In the genomic region with DNA sequence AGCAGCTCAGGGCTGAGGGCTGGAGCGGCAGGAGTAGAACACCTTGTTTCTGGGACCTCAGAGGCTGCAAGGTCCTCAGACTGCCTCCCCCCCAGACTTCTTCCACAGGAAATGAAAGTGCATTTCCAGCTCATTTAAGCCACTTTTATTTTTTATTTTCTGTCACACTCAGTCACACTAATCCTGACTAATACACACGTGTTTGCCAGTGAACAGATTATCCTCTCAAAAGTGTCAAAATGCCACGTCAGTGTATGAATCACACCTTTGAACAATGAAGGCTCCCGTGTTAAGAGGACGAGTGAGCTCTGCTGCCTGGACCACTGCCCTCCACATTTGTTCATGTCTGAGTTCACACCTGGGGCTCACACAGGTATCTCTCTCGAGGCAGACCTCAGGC, we compare ENCODE assay signal across 30 cellular contexts.
A peak's percentile ranks its signal among the peaks of the same experiment; 100 is the strongest.
DNase-seq lines count a peak whose midpoint lies in the region; ATAC-seq, FAIRE-seq and TF ChIP-seq lines count a peak whose summit lies in the region.
"Had no signal": no experiment of that assay in that cellular context is flagged by ENCODE, and none has a peak within 500 bp of the region (broad histone marks: within the 10 kb centered on the region; RNA-seq: fewer than 3 reads in every experiment).

No MANE protein-coding gene starts in this region.

- no peak for ATAC-seq in HG03520 (IDR thresholded peaks at IDR 0.05; ENCODE audit: unreplicated experiment)
- ATAC-seq: effector memory CD8-positive, alpha-beta T cell; gastrocnemius medialis; GM12878; left ventricle myocardium superior; natural killer cell treated with Interleukin-12 subunit alpha and Interleukin-12 subunit beta and Interleukin-15 and Interleukin-18, amount 100 ng/mL, for 72 hours; pancreas; right cardiac atrium; Right ventricle myocardium inferior had no signal

- no peaks in the 10 kb centered on the region for H3K27me3 ChIP-seq in bronchial epithelial cell (ENCODE audit: control insufficient read depth, insufficient read depth, low read length)
- H3K27me3 ChIP-seq: brain microvascular endothelial cell, gastrocnemius medialis, pancreas had no signal

- DNase-seq in DMS53 (lab: John Stamatoyannopoulos, UW) (peak; percentile 43), DMS53 treated with DMSO at 0.1 percent for 48 hours (lab: John Stamatoyannopoulos, UW; ENCODE audit: unreplicated experiment) (no peak), bronchial epithelial cell (ENCODE audit: low read depth) (peak; percentile 5), chondrocyte (ENCODE audit: low spot score) (no peak), NCI-H345 treated with DMSO at 0.1 percent for 48 hours (lab: John Stamatoyannopoulos, UW; ENCODE audit: unreplicated experiment) (no peak)
- peak; percentile 27 for DNase-seq in stimulated activated CD4-positive, alpha-beta T cell treated with anti-CD3 and anti-CD28 coated beads, Interleukin-1b, Interleukin-23, amount 100 ng/mL, for 48 hours
- DNase-seq in stimulated activated CD4-positive, alpha-beta T cell treated with anti-CD3 and anti-CD28 coated beads, Interleukin-12 subunit alpha, Interleukin-12 subunit beta, amount 100 ng/mL, for 4 hours, result no peak
- DNase-seq: activated CD4-positive, alpha-beta T cell treated with anti-CD3 and anti-CD28 coated beads, Interleukin-2, amount 10 ng/mL, durations not matched to agents 24 days and 14 days; activated CD8-positive, alpha-beta memory T cell treated with anti-CD3 and anti-CD28 coated beads, Interleukin-2, amount 50 U/mL, for 48 hours; brain microvascular endothelial cell; CD8-positive, alpha-beta memory T cell; DMS79; effector memory CD8-positive, alpha-beta T cell; esophagus squamous epithelium; gastrocnemius medialis; HCEC 1CT; hippocampal formation; left ventricle myocardium superior; midbrain; NCI-H1930; NCI-H226; NCI-H774; right cardiac atrium; SW 1271 had no signal

- no peak overlapping the region for H3K27ac Mint-ChIP-seq in chondrocyte (ENCODE audit: unreplicated experiment)
- H3K27ac Mint-ChIP-seq: activated CD4-positive, alpha-beta T cell treated with anti-CD3 and anti-CD28 coated beads, Interleukin-2, amount 10 ng/mL, durations not matched to agents 24 days and 14 days; CD8-positive, alpha-beta memory T cell; effector memory CD8-positive, alpha-beta T cell; natural killer cell treated with Interleukin-12 subunit alpha and Interleukin-12 subunit beta and Interleukin-15 and Interleukin-18, amount 100 ng/mL, for 72 hours had no signal

- no peaks in the 10 kb centered on the region for H3K36me3 Mint-ChIP-seq in chondrocyte (ENCODE audit: low read depth)
- H3K36me3 Mint-ChIP-seq: CD8-positive, alpha-beta memory T cell; natural killer cell treated with Interleukin-12 subunit alpha and Interleukin-12 subunit beta and Interleukin-15 and Interleukin-18, amount 100 ng/mL, for 72 hours had no signal

- H3K36me3 ChIP-seq in bronchial epithelial cell (ENCODE audit: control insufficient read depth, insufficient read depth, low read length), result no peaks in the 10 kb centered on the region
- H3K36me3 ChIP-seq: brain microvascular endothelial cell, esophagus squamous epithelium, gastrocnemius medialis, pancreas had no signal

- H3K9me3 Mint-ChIP-seq in chondrocyte (ENCODE audit: low read depth), result no peaks in the 10 kb centered on the region
- H3K9me3 Mint-ChIP-seq: activated CD4-positive, alpha-beta T cell treated with anti-CD3 and anti-CD28 coated beads, Interleukin-2, amount 10 ng/mL, durations not matched to agents 24 days and 14 days; CD8-positive, alpha-beta memory T cell; effector memory CD8-positive, alpha-beta T cell; natural killer cell treated with Interleukin-12 subunit alpha and Interleukin-12 subunit beta and Interleukin-15 and Interleukin-18, amount 100 ng/mL, for 72 hours had no signal

- no peak overlapping the region for H3K4me3 Mint-ChIP-seq in chondrocyte (ENCODE audit: unreplicated experiment)
- H3K4me3 Mint-ChIP-seq: activated CD4-positive, alpha-beta T cell treated with anti-CD3 and anti-CD28 coated beads, Interleukin-2, amount 10 ng/mL, durations not matched to agents 24 days and 14 days; CD8-positive, alpha-beta memory T cell; effector memory CD8-positive, alpha-beta T cell; natural killer cell treated with Interleukin-12 subunit alpha and Interleukin-12 subunit beta and Interleukin-15 and Interleukin-18, amount 100 ng/mL, for 72 hours had no signal

- H3K27me3 Mint-ChIP-seq in chondrocyte (ENCODE audit: low read depth), result no peaks in the 10 kb centered on the region
- H3K27me3 Mint-ChIP-seq: activated CD4-positive, alpha-beta T cell treated with anti-CD3 and anti-CD28 coated beads, Interleukin-2, amount 10 ng/mL, durations not matched to agents 24 days and 14 days; effector memory CD8-positive, alpha-beta T cell; natural killer cell treated with Interleukin-12 subunit alpha and Interleukin-12 subunit beta and Interleukin-15 and Interleukin-18, amount 100 ng/mL, for 72 hours had no signal

- no peaks in the 10 kb centered on the region for H3K4me1 Mint-ChIP-seq in chondrocyte (ENCODE audit: low read depth)

- FAIRE-seq in bronchial epithelial cell (lab: Jason Lieb, UNC), result no peak
- FAIRE-seq: colon, GM12878, pancreas had no signal

- H3K4me3 ChIP-seq in bronchial epithelial cell (ENCODE audit: low read depth, low read length), result no peak overlapping the region
- H3K4me3 ChIP-seq: esophagus squamous epithelium, gastrocnemius medialis, GM12878, pancreas had no signal

- TF ChIP-seq CTCF in bronchial epithelial cell (IDR thresholded peaks at IDR 0.05; ENCODE audit: insufficient read depth, low read length, severe bottlenecking) (no peak), chondrocyte (IDR thresholded peaks at IDR 0.05) (no peak)

Comparison
In these comparisons a context has a peak if more than half of its experiments do, and no peak if none do; other contexts are left out.
1. DNase-seq: peak in DMS53 (single experiment), stimulated activated CD4-positive, alpha-beta T cell treated with anti-CD3 and anti-CD28 coated beads, Interleukin-1b, Interleukin-23, amount 100 ng/mL, for 48 hours (single experiment) and bronchial epithelial cell (single experiment); none in DMS53 treated with DMSO at 0.1 percent for 48 hours (single experiment), stimulated activated CD4-positive, alpha-beta T cell treated with anti-CD3 and anti-CD28 coated beads, Interleukin-12 subunit alpha, Interleukin-12 subunit beta, amount 100 ng/mL, for 4 hours (single experiment), chondrocyte (single experiment) and NCI-H345 treated with DMSO at 0.1 percent for 48 hours (single experiment).